Comparison of ENCODE assay signal across 1 cellular context in the genomic region with DNA sequence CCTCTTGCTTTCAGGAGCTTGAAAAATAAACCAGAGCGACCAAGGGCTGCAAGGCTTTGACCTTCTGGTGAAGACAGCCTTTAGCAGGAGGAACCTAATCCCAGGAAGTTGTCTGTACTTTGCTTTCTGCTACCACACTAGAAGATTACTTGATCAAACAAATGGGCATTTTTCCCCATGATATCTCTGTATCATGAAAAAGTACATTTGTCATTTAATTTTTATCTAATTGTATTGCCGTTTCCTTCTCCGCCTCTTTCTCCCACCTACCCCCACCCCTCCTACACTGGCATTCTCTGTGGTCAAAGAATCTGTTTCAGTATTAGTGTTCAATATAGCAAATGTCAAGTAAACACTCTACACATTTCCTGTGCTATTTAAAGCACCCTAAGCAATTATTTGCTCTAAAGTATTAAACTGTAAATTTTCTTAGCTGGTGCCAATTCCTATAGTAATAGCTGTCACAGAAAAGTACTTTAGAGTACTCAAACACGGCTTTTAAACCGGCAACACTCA.
TF ChIP-seq lines count a peak whose summit lies in the region.

No MANE protein-coding gene starts in this region.

TF ChIP-seq in HepG2, 621 proteins besides CTCF, POLR2A, EP300 and RAD21 (continued from another document and continues in another):
- TF ChIP-seq, protein P1, sequence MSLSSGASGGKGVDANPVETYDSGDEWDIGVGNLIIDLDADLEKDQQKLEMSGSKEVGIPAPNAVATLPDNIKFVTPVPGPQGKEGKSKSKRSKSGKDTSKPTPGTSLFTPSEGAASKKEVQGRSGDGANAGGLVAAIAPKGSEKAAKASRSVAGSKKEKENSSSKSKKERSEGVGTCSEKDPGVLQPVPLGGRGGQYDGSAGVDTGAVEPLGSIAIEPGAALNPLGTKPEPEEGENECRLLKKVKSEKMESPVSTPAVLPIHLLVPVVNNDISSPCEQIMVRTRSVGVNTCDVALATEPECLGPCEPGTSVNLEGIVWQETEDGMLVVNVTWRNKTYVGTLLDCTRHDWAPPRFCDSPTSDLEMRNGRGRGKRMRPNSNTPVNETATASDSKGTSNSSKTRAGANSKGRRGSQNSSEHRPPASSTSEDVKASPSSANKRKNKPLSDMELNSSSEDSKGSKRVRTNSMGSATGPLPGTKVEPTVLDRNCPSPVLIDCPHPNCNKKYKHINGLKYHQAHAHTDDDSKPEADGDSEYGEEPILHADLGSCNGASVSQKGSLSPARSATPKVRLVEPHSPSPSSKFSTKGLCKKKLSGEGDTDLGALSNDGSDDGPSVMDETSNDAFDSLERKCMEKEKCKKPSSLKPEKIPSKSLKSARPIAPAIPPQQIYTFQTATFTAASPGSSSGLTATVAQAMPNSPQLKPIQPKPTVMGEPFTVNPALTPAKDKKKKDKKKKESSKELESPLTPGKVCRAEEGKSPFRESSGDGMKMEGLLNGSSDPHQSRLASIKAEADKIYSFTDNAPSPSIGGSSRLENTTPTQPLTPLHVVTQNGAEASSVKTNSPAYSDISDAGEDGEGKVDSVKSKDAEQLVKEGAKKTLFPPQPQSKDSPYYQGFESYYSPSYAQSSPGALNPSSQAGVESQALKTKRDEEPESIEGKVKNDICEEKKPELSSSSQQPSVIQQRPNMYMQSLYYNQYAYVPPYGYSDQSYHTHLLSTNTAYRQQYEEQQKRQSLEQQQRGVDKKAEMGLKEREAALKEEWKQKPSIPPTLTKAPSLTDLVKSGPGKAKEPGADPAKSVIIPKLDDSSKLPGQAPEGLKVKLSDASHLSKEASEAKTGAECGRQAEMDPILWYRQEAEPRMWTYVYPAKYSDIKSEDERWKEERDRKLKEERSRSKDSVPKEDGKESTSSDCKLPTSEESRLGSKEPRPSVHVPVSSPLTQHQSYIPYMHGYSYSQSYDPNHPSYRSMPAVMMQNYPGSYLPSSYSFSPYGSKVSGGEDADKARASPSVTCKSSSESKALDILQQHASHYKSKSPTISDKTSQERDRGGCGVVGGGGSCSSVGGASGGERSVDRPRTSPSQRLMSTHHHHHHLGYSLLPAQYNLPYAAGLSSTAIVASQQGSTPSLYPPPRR (CRISPR knock-in tag; IDR thresholded peaks at IDR 0.05; ENCODE audit: borderline replicate concordance) = peak; percentile 65; the same call in 1 of the 2 replicates
- TF ChIP-seq HNF4A (CRISPR knock-in tag; IDR thresholded peaks at IDR 0.05) (peak; percentile 35; the same call in 1 of the 2 replicates), MIXL1 (CRISPR knock-in tag; IDR thresholded peaks at IDR 0.05) (0 out of 2 replicates have a peak, but pooled peaks have one; percentile 19), FLYWCH1 (CRISPR knock-in tag; IDR thresholded peaks at IDR 0.05) (no peak), ZFP62 (CRISPR knock-in tag; IDR thresholded peaks at IDR 0.05) (no peak), TRIM24 (CRISPR knock-in tag; IDR thresholded peaks at IDR 0.05) (no peak), HMG20B (CRISPR knock-in tag; conservative IDR thresholded peaks at IDR 0.05) (no peak), ZNF766 (CRISPR knock-in tag; IDR thresholded peaks at IDR 0.05; ENCODE audit: borderline replicate concordance) (no peak), ZFP1 (CRISPR knock-in tag; IDR thresholded peaks at IDR 0.05) (no peak), TEAD3 (CRISPR knock-in tag; optimal IDR thresholded peaks at IDR 0.05; ENCODE audit: borderline replicate concordance) (peak; percentile 33), MEF2D (CRISPR knock-in tag; IDR thresholded peaks at IDR 0.05) (peak; percentile 73; the same call in 1 of the 2 replicates), NFE2L1 (CRISPR knock-in tag; IDR thresholded peaks at IDR 0.05; ENCODE audit: borderline replicate concordance) (no peak), ATF1 (CRISPR knock-in tag; IDR thresholded peaks at IDR 0.05) (no peak), ZNF24 (IDR thresholded peaks at IDR 0.05) (no peak), ZNF747 (CRISPR knock-in tag; IDR thresholded peaks at IDR 0.05; ENCODE audit: borderline replicate concordance) (no peak), CBX1 (IDR thresholded peaks at IDR 0.05; ENCODE audit: low read depth) (no peak), NCOA2 (CRISPR knock-in tag; IDR thresholded peaks at IDR 0.05) (peak; percentile 12; the same call in 1 of the 2 replicates), KAT8 (CRISPR knock-in tag; IDR thresholded peaks at IDR 0.05) (no peak), REPIN1 (CRISPR knock-in tag; IDR thresholded peaks at IDR 0.05; ENCODE audit: borderline replicate concordance, low read depth) (no peak), PRPF4 (IDR thresholded peaks at IDR 0.05; ENCODE audit: low read depth, low read length, poor library complexity, severe bottlenecking) (no peak), TBX2 (CRISPR knock-in tag; IDR thresholded peaks at IDR 0.05; ENCODE audit: borderline replicate concordance) (peak; percentile 70), SP5 (CRISPR knock-in tag; IDR thresholded peaks at IDR 0.05; ENCODE audit: borderline replicate concordance, low read depth) (peak; percentile 76; the same call in 1 of the 2 replicates), ZNF501 (CRISPR knock-in tag; IDR thresholded peaks at IDR 0.05) (no peak), ZNF350 (CRISPR knock-in tag; IDR thresholded peaks at IDR 0.05; ENCODE audit: borderline replicate concordance, low read depth) (no peak), ZNF30 (CRISPR knock-in tag; IDR thresholded peaks at IDR 0.05) (no peak), ETV6 (CRISPR knock-in tag; conservative IDR thresholded peaks at IDR 0.05) (no peak), SOX13 (IDR thresholded peaks at IDR 0.05) (no peak), SOX13 (CRISPR knock-in tag; conservative IDR thresholded peaks at IDR 0.05 in 1 of 2, IDR thresholded peaks at IDR 0.05 in 1 of 2) (peak in 1 of 2 experiments; percentile 45; a peak in 1 of 4 replicates), REXO4 (CRISPR knock-in tag; IDR thresholded peaks at IDR 0.05; ENCODE audit: borderline replicate concordance) (no peak), SIX1 (CRISPR knock-in tag; IDR thresholded peaks at IDR 0.05; ENCODE audit: borderline replicate concordance) (no peak), RELA (CRISPR knock-in tag; IDR thresholded peaks at IDR 0.05) (no peak), HNRNPK (IDR thresholded peaks at IDR 0.05; ENCODE audit: low read depth, low read length, poor library complexity, severe bottlenecking) (peak; percentile 50), CEBPB (IDR thresholded peaks at IDR 0.05; ENCODE audit: borderline replicate concordance, low read depth, low read length) (no peak), ZFP36 (IDR thresholded peaks at IDR 0.05; ENCODE audit: borderline replicate concordance, low read depth, low read length, partially characterized antibody) (no peak), ZBTB8A (CRISPR knock-in tag; IDR thresholded peaks at IDR 0.05; ENCODE audit: borderline replicate concordance, low read depth) (no peak)
- TF ChIP-seq, protein P2, sequence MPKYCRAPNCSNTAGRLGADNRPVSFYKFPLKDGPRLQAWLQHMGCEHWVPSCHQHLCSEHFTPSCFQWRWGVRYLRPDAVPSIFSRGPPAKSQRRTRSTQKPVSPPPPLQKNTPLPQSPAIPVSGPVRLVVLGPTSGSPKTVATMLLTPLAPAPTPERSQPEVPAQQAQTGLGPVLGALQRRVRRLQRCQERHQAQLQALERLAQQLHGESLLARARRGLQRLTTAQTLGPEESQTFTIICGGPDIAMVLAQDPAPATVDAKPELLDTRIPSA (CRISPR knock-in tag; IDR thresholded peaks at IDR 0.05; ENCODE audit: borderline replicate concordance) = no peak
- TF ChIP-seq, protein P3, sequence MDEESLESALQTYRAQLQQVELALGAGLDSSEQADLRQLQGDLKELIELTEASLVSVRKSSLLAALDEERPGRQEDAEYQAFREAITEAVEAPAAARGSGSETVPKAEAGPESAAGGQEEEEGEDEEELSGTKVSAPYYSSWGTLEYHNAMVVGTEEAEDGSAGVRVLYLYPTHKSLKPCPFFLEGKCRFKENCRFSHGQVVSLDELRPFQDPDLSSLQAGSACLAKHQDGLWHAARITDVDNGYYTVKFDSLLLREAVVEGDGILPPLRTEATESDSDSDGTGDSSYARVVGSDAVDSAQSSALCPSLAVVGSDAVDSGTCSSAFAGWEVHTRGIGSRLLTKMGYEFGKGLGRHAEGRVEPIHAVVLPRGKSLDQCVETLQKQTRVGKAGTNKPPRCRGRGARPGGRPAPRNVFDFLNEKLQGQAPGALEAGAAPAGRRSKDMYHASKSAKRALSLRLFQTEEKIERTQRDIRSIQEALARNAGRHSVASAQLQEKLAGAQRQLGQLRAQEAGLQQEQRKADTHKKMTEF (CRISPR knock-in tag; IDR thresholded peaks at IDR 0.05) = peak; percentile 45
- TF ChIP-seq, protein P4, sequence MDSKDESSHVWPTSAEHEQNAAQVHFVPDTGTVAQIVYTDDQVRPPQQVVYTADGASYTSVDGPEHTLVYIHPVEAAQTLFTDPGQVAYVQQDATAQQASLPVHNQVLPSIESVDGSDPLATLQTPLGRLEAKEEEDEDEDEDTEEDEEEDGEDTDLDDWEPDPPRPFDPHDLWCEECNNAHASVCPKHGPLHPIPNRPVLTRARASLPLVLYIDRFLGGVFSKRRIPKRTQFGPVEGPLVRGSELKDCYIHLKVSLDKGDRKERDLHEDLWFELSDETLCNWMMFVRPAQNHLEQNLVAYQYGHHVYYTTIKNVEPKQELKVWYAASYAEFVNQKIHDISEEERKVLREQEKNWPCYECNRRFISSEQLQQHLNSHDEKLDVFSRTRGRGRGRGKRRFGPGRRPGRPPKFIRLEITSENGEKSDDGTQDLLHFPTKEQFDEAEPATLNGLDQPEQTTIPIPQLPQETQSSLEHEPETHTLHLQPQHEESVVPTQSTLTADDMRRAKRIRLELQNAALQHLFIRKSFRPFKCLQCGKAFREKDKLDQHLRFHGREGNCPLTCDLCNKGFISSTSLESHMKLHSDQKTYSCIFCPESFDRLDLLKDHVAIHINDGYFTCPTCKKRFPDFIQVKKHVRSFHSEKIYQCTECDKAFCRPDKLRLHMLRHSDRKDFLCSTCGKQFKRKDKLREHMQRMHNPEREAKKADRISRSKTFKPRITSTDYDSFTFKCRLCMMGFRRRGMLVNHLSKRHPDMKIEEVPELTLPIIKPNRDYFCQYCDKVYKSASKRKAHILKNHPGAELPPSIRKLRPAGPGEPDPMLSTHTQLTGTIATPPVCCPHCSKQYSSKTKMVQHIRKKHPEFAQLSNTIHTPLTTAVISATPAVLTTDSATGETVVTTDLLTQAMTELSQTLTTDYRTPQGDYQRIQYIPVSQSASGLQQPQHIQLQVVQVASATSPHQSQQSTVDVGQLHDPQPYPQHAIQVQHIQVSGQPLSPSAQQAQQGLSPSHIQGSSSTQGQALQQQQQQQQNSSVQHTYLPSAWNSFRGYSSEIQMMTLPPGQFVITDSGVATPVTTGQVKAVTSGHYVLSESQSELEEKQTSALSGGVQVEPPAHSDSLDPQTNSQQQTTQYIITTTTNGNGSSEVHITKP (CRISPR knock-in tag; IDR thresholded peaks at IDR 0.05; ENCODE audit: low read depth) = no peak
- TF ChIP-seq, protein P5, sequence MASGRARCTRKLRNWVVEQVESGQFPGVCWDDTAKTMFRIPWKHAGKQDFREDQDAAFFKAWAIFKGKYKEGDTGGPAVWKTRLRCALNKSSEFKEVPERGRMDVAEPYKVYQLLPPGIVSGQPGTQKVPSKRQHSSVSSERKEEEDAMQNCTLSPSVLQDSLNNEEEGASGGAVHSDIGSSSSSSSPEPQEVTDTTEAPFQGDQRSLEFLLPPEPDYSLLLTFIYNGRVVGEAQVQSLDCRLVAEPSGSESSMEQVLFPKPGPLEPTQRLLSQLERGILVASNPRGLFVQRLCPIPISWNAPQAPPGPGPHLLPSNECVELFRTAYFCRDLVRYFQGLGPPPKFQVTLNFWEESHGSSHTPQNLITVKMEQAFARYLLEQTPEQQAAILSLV (CRISPR knock-in tag; IDR thresholded peaks at IDR 0.05; ENCODE audit: borderline replicate concordance) = no peak
- TF ChIP-seq, protein P6, sequence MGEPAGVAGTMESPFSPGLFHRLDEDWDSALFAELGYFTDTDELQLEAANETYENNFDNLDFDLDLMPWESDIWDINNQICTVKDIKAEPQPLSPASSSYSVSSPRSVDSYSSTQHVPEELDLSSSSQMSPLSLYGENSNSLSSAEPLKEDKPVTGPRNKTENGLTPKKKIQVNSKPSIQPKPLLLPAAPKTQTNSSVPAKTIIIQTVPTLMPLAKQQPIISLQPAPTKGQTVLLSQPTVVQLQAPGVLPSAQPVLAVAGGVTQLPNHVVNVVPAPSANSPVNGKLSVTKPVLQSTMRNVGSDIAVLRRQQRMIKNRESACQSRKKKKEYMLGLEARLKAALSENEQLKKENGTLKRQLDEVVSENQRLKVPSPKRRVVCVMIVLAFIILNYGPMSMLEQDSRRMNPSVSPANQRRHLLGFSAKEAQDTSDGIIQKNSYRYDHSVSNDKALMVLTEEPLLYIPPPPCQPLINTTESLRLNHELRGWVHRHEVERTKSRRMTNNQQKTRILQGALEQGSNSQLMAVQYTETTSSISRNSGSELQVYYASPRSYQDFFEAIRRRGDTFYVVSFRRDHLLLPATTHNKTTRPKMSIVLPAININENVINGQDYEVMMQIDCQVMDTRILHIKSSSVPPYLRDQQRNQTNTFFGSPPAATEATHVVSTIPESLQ (CRISPR knock-in tag; conservative IDR thresholded peaks at IDR 0.05) = no peak
- TF ChIP-seq, protein P7, sequence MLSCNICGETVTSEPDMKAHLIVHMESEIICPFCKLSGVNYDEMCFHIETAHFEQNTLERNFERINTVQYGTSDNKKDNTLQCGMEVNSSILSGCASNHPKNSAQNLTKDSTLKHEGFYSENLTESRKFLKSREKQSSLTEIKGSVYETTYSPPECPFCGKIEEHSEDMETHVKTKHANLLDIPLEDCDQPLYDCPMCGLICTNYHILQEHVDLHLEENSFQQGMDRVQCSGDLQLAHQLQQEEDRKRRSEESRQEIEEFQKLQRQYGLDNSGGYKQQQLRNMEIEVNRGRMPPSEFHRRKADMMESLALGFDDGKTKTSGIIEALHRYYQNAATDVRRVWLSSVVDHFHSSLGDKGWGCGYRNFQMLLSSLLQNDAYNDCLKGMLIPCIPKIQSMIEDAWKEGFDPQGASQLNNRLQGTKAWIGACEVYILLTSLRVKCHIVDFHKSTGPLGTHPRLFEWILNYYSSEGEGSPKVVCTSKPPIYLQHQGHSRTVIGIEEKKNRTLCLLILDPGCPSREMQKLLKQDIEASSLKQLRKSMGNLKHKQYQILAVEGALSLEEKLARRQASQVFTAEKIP (CRISPR knock-in tag; IDR thresholded peaks at IDR 0.05; ENCODE audit: borderline replicate concordance) = no peak
- TF ChIP-seq, protein P8, sequence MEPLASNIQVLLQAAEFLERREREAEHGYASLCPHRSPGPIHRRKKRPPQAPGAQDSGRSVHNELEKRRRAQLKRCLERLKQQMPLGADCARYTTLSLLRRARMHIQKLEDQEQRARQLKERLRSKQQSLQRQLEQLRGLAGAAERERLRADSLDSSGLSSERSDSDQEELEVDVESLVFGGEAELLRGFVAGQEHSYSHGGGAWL (CRISPR knock-in tag; IDR thresholded peaks at IDR 0.05) = no peak
